ENCODE assay signal across 1 cellular context in genomic region chr4:1348014-1348513, GRCh38.
TF ChIP-seq lines count a peak whose summit lies in the region.

No MANE protein-coding gene starts in this region.

TF ChIP-seq in GM12878, 131 proteins besides CTCF, POLR2A, EP300 and RAD21:
- TF ChIP-seq RELA (IDR thresholded peaks at IDR 0.05; ENCODE audit: borderline replicate concordance, partially characterized antibody) = no peak
- no peak for TF ChIP-seq TARDBP (IDR thresholded peaks at IDR 0.05; ENCODE audit: borderline replicate concordance)
- TF ChIP-seq, protein P1, sequence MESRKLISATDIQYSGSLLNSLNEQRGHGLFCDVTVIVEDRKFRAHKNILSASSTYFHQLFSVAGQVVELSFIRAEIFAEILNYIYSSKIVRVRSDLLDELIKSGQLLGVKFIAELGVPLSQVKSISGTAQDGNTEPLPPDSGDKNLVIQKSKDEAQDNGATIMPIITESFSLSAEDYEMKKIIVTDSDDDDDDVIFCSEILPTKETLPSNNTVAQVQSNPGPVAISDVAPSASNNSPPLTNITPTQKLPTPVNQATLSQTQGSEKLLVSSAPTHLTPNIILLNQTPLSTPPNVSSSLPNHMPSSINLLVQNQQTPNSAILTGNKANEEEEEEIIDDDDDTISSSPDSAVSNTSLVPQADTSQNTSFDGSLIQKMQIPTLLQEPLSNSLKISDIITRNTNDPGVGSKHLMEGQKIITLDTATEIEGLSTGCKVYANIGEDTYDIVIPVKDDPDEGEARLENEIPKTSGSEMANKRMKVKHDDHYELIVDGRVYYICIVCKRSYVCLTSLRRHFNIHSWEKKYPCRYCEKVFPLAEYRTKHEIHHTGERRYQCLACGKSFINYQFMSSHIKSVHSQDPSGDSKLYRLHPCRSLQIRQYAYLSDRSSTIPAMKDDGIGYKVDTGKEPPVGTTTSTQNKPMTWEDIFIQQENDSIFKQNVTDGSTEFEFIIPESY (IDR thresholded peaks at IDR 0.05) = no peak
- TF ChIP-seq, protein P2, sequence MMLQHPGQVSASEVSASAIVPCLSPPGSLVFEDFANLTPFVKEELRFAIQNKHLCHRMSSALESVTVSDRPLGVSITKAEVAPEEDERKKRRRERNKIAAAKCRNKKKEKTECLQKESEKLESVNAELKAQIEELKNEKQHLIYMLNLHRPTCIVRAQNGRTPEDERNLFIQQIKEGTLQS (IDR thresholded peaks at IDR 0.05; ENCODE audit: borderline replicate concordance, extremely low read depth, low read depth, low read length) = no peak
- no peak for TF ChIP-seq STAT3 (IDR thresholded peaks at IDR 0.05; ENCODE audit: low read depth, low read length)
- TF ChIP-seq FOS (IDR thresholded peaks at IDR 0.05; ENCODE audit: borderline replicate concordance, extremely low read depth, insufficient read length) = no peak
- no peak for TF ChIP-seq MXI1 (IDR thresholded peaks at IDR 0.05; ENCODE audit: low read depth, low read length)
